ENCODE assay signal across 1 cellular context in the genomic region with DNA sequence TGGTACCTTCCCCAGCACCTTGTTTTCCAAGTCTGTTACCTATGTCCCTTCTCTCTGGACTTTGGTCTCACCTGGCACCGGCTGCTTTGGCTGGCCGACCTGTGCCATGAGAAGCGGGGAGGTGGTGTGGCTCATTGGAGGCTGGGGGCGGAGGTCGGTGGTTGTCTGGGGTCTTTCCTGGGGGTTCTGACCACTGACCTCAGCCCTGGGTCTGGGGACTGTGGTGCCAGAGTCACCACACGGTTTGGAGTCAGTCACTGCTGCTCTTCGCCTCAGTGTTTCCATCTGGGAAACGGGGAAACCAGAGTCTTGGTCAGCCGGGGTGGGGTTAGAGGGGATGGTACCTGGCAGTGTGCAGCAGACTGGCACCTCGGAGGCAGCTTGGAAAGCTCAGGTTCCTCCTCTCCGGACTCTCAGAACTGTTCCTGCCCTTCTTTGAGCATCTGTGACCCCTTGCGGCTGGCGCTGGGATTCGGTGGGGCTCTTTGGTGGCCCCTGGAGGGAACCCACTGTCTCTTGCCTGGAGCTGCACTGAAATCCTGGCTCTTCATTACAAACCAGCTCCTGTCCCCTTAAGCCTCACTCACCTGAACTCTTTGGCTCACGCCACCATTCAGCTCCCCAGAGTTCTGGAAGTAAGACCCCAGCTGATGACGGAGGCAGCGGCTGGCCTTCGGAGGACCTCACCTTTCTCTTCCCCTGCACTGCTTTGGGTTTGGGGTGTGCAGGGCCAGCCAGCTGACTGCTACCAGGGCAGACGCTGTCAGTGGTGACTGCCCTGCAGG.
TF ChIP-seq lines count a peak whose summit lies in the region.

No MANE protein-coding gene starts in this region.

TF ChIP-seq in HepG2, 621 proteins besides CTCF, POLR2A, EP300 and RAD21 (continues in another document):
- no peak for TF ChIP-seq RNF2 (conservative IDR thresholded peaks at IDR 0.05; ENCODE audit: low read depth)
- peak; percentile 61; the same call in 1 of the 2 replicates for TF ChIP-seq ZMYM3 (CRISPR knock-in tag; IDR thresholded peaks at IDR 0.05)
- no peak for TF ChIP-seq LCORL (IDR thresholded peaks at IDR 0.05)
- no peak for TF ChIP-seq LCORL (CRISPR knock-in tag; IDR thresholded peaks at IDR 0.05)
- TF ChIP-seq ZNF451 (CRISPR knock-in tag; IDR thresholded peaks at IDR 0.05): no peak
- TF ChIP-seq, protein P1, sequence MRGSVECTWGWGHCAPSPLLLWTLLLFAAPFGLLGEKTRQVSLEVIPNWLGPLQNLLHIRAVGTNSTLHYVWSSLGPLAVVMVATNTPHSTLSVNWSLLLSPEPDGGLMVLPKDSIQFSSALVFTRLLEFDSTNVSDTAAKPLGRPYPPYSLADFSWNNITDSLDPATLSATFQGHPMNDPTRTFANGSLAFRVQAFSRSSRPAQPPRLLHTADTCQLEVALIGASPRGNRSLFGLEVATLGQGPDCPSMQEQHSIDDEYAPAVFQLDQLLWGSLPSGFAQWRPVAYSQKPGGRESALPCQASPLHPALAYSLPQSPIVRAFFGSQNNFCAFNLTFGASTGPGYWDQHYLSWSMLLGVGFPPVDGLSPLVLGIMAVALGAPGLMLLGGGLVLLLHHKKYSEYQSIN (CRISPR knock-in tag; IDR thresholded peaks at IDR 0.05; ENCODE audit: borderline replicate concordance): no peak
- TF ChIP-seq PITX1 (CRISPR knock-in tag; IDR thresholded peaks at IDR 0.05): no peak
- TF ChIP-seq ZNF350 (CRISPR knock-in tag; IDR thresholded peaks at IDR 0.05; ENCODE audit: borderline replicate concordance, low read depth): no peak
- TF ChIP-seq, protein P2, sequence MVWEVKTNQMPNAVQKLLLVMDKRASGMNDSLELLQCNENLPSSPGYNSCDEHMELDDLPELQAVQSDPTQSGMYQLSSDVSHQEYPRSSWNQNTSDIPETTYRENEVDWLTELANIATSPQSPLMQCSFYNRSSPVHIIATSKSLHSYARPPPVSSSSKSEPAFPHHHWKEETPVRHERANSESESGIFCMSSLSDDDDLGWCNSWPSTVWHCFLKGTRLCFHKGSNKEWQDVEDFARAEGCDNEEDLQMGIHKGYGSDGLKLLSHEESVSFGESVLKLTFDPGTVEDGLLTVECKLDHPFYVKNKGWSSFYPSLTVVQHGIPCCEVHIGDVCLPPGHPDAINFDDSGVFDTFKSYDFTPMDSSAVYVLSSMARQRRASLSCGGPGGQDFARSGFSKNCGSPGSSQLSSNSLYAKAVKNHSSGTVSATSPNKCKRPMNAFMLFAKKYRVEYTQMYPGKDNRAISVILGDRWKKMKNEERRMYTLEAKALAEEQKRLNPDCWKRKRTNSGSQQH (CRISPR knock-in tag; IDR thresholded peaks at IDR 0.05; ENCODE audit: low read depth): no peak
- TF ChIP-seq HCFC1 (IDR thresholded peaks at IDR 0.05; ENCODE audit: low read depth, low read length): no peak
- TF ChIP-seq, protein P3, sequence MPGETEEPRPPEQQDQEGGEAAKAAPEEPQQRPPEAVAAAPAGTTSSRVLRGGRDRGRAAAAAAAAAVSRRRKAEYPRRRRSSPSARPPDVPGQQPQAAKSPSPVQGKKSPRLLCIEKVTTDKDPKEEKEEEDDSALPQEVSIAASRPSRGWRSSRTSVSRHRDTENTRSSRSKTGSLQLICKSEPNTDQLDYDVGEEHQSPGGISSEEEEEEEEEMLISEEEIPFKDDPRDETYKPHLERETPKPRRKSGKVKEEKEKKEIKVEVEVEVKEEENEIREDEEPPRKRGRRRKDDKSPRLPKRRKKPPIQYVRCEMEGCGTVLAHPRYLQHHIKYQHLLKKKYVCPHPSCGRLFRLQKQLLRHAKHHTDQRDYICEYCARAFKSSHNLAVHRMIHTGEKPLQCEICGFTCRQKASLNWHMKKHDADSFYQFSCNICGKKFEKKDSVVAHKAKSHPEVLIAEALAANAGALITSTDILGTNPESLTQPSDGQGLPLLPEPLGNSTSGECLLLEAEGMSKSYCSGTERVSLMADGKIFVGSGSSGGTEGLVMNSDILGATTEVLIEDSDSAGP (CRISPR knock-in tag; IDR thresholded peaks at IDR 0.05; ENCODE audit: borderline replicate concordance): peak; percentile 14; the same call in 1 of the 2 replicates
- TF ChIP-seq, protein P4, sequence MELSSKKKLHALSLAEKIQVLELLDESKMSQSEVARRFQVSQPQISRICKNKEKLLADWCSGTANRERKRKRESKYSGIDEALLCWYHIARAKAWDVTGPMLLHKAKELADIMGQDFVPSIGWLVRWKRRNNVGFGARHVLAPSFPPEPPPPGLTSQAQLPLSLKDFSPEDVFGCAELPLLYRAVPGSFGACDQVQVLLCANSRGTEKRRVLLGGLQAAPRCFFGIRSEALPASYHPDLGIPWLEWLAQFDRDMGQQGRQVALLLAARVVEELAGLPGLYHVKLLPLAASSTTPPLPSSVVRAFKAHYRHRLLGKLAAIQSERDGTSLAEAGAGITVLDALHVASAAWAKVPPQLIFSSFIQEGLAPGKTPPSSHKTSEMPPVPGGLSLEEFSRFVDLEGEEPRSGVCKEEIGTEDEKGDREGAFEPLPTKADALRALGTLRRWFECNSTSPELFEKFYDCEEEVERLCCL (CRISPR knock-in tag; IDR thresholded peaks at IDR 0.05; ENCODE audit: borderline replicate concordance): no peak
- TF ChIP-seq, protein P5, sequence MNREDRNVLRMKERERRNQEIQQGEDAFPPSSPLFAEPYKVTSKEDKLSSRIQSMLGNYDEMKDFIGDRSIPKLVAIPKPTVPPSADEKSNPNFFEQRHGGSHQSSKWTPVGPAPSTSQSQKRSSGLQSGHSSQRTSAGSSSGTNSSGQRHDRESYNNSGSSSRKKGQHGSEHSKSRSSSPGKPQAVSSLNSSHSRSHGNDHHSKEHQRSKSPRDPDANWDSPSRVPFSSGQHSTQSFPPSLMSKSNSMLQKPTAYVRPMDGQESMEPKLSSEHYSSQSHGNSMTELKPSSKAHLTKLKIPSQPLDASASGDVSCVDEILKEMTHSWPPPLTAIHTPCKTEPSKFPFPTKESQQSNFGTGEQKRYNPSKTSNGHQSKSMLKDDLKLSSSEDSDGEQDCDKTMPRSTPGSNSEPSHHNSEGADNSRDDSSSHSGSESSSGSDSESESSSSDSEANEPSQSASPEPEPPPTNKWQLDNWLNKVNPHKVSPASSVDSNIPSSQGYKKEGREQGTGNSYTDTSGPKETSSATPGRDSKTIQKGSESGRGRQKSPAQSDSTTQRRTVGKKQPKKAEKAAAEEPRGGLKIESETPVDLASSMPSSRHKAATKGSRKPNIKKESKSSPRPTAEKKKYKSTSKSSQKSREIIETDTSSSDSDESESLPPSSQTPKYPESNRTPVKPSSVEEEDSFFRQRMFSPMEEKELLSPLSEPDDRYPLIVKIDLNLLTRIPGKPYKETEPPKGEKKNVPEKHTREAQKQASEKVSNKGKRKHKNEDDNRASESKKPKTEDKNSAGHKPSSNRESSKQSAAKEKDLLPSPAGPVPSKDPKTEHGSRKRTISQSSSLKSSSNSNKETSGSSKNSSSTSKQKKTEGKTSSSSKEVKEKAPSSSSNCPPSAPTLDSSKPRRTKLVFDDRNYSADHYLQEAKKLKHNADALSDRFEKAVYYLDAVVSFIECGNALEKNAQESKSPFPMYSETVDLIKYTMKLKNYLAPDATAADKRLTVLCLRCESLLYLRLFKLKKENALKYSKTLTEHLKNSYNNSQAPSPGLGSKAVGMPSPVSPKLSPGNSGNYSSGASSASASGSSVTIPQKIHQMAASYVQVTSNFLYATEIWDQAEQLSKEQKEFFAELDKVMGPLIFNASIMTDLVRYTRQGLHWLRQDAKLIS (CRISPR knock-in tag; IDR thresholded peaks at IDR 0.05): no peak
- TF ChIP-seq GABPB1 (CRISPR knock-in tag; IDR thresholded peaks at IDR 0.05): no peak
- TF ChIP-seq, protein P6, sequence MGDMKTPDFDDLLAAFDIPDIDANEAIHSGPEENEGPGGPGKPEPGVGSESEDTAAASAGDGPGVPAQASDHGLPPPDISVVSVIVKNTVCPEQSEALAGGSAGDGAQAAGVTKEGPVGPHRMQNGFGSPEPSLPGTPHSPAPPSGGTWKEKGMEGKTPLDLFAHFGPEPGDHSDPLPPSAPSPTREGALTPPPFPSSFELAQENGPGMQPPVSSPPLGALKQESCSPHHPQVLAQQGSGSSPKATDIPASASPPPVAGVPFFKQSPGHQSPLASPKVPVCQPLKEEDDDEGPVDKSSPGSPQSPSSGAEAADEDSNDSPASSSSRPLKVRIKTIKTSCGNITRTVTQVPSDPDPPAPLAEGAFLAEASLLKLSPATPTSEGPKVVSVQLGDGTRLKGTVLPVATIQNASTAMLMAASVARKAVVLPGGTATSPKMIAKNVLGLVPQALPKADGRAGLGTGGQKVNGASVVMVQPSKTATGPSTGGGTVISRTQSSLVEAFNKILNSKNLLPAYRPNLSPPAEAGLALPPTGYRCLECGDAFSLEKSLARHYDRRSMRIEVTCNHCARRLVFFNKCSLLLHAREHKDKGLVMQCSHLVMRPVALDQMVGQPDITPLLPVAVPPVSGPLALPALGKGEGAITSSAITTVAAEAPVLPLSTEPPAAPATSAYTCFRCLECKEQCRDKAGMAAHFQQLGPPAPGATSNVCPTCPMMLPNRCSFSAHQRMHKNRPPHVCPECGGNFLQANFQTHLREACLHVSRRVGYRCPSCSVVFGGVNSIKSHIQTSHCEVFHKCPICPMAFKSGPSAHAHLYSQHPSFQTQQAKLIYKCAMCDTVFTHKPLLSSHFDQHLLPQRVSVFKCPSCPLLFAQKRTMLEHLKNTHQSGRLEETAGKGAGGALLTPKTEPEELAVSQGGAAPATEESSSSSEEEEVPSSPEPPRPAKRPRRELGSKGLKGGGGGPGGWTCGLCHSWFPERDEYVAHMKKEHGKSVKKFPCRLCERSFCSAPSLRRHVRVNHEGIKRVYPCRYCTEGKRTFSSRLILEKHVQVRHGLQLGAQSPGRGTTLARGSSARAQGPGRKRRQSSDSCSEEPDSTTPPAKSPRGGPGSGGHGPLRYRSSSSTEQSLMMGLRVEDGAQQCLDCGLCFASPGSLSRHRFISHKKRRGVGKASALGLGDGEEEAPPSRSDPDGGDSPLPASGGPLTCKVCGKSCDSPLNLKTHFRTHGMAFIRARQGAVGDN (CRISPR knock-in tag; IDR thresholded peaks at IDR 0.05): 0 out of 2 replicates have a peak, but pooled peaks have one; percentile 21
- TF ChIP-seq ZNF670 (CRISPR knock-in tag; IDR thresholded peaks at IDR 0.05; ENCODE audit: borderline replicate concordance): no peak
- TF ChIP-seq ZNF749 (CRISPR knock-in tag; IDR thresholded peaks at IDR 0.05; ENCODE audit: borderline replicate concordance): no peak
- no peak for TF ChIP-seq WIZ (CRISPR knock-in tag; IDR thresholded peaks at IDR 0.05)
- peak; percentile 15; the same call in 1 of the 2 replicates for TF ChIP-seq STAG1 (CRISPR knock-in tag; IDR thresholded peaks at IDR 0.05)
- TF ChIP-seq, protein P7, sequence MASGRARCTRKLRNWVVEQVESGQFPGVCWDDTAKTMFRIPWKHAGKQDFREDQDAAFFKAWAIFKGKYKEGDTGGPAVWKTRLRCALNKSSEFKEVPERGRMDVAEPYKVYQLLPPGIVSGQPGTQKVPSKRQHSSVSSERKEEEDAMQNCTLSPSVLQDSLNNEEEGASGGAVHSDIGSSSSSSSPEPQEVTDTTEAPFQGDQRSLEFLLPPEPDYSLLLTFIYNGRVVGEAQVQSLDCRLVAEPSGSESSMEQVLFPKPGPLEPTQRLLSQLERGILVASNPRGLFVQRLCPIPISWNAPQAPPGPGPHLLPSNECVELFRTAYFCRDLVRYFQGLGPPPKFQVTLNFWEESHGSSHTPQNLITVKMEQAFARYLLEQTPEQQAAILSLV (CRISPR knock-in tag; IDR thresholded peaks at IDR 0.05; ENCODE audit: borderline replicate concordance): no peak
- TF ChIP-seq, protein P8, sequence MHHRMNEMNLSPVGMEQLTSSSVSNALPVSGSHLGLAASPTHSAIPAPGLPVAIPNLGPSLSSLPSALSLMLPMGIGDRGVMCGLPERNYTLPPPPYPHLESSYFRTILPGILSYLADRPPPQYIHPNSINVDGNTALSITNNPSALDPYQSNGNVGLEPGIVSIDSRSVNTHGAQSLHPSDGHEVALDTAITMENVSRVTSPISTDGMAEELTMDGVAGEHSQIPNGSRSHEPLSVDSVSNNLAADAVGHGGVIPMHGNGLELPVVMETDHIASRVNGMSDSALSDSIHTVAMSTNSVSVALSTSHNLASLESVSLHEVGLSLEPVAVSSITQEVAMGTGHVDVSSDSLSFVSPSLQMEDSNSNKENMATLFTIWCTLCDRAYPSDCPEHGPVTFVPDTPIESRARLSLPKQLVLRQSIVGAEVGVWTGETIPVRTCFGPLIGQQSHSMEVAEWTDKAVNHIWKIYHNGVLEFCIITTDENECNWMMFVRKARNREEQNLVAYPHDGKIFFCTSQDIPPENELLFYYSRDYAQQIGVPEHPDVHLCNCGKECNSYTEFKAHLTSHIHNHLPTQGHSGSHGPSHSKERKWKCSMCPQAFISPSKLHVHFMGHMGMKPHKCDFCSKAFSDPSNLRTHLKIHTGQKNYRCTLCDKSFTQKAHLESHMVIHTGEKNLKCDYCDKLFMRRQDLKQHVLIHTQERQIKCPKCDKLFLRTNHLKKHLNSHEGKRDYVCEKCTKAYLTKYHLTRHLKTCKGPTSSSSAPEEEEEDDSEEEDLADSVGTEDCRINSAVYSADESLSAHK (CRISPR knock-in tag; IDR thresholded peaks at IDR 0.05; ENCODE audit: borderline replicate concordance): no peak
- TF ChIP-seq ZNF143 (CRISPR knock-in tag; IDR thresholded peaks at IDR 0.05): no peak
- TF ChIP-seq HNRNPL (IDR thresholded peaks at IDR 0.05; ENCODE audit: low read depth, low read length): 0 out of 2 replicates have a peak, but pooled peaks have one; percentile 59
- TF ChIP-seq, protein P9, sequence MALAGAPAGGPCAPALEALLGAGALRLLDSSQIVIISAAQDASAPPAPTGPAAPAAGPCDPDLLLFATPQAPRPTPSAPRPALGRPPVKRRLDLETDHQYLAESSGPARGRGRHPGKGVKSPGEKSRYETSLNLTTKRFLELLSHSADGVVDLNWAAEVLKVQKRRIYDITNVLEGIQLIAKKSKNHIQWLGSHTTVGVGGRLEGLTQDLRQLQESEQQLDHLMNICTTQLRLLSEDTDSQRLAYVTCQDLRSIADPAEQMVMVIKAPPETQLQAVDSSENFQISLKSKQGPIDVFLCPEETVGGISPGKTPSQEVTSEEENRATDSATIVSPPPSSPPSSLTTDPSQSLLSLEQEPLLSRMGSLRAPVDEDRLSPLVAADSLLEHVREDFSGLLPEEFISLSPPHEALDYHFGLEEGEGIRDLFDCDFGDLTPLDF (CRISPR knock-in tag; IDR thresholded peaks at IDR 0.05): no peak
- no peak for TF ChIP-seq ARHGAP35 (CRISPR knock-in tag; IDR thresholded peaks at IDR 0.05; ENCODE audit: borderline replicate concordance)
- peak; percentile 92 for TF ChIP-seq ZNF629 (CRISPR knock-in tag; conservative IDR thresholded peaks at IDR 0.05)
- TF ChIP-seq KAT8 (CRISPR knock-in tag; IDR thresholded peaks at IDR 0.05): no peak
- 0 out of 2 replicates have a peak, but pooled peaks have one; percentile 35 for TF ChIP-seq FOXC1 (CRISPR knock-in tag; IDR thresholded peaks at IDR 0.05; ENCODE audit: borderline replicate concordance)
- no peak for TF ChIP-seq TOE1 (CRISPR knock-in tag; IDR thresholded peaks at IDR 0.05)
- TF ChIP-seq, protein P10, sequence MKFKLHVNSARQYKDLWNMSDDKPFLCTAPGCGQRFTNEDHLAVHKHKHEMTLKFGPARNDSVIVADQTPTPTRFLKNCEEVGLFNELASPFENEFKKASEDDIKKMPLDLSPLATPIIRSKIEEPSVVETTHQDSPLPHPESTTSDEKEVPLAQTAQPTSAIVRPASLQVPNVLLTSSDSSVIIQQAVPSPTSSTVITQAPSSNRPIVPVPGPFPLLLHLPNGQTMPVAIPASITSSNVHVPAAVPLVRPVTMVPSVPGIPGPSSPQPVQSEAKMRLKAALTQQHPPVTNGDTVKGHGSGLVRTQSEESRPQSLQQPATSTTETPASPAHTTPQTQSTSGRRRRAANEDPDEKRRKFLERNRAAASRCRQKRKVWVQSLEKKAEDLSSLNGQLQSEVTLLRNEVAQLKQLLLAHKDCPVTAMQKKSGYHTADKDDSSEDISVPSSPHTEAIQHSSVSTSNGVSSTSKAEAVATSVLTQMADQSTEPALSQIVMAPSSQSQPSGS (CRISPR knock-in tag; IDR thresholded peaks at IDR 0.05): no peak
- no peak for TF ChIP-seq MAFG (CRISPR knock-in tag; IDR thresholded peaks at IDR 0.05)
